1 cellular context compared by ENCODE assay signal in genomic region chr21:43735236-43736091, GRCh38.
TF ChIP-seq lines count a peak whose summit lies in the region.

No MANE protein-coding gene starts in this region.

TF ChIP-seq in IMR-90, 13 proteins besides CTCF, POLR2A, EP300 and RAD21:
- no peak for TF ChIP-seq RCOR1 (IDR thresholded peaks at IDR 0.05; ENCODE audit: insufficient replicate concordance, low read length)
- TF ChIP-seq BHLHE40 (IDR thresholded peaks at IDR 0.05; ENCODE audit: low read depth, low read length) = no peak
- no peak for TF ChIP-seq MAZ (IDR thresholded peaks at IDR 0.05; ENCODE audit: borderline replicate concordance, low read depth, low read length)
- no peak for TF ChIP-seq NFE2L2 (IDR thresholded peaks at IDR 0.05; ENCODE audit: low read depth, low read length)
- no peak for TF ChIP-seq USF2 (IDR thresholded peaks at IDR 0.05; ENCODE audit: low read depth, low read length)
- TF ChIP-seq MAFK (IDR thresholded peaks at IDR 0.05; ENCODE audit: low read depth, low read length) = no peak
- TF ChIP-seq ELK1 (IDR thresholded peaks at IDR 0.05; ENCODE audit: borderline replicate concordance, low read depth, low read length) = no peak
- no peak for TF ChIP-seq CHD1 (IDR thresholded peaks at IDR 0.05; ENCODE audit: low read depth, low read length)
- no peak for TF ChIP-seq FOS (IDR thresholded peaks at IDR 0.05; ENCODE audit: low read depth, low read length)
- TF ChIP-seq CEBPB (IDR thresholded peaks at IDR 0.05; ENCODE audit: low read depth, low read length) = no peak
- TF ChIP-seq SMC3 (IDR thresholded peaks at IDR 0.05; ENCODE audit: low read depth, low read length) = no peak
- no peak for TF ChIP-seq MXI1 (IDR thresholded peaks at IDR 0.05; ENCODE audit: borderline replicate concordance, low read depth, low read length)
- TF ChIP-seq RFX5 (IDR thresholded peaks at IDR 0.05; ENCODE audit: low read depth, low read length) = no peak
